In genomic region chr1:179815642-179816041, GRCh38 we compare ENCODE assay signal across 1 cellular context.
TF ChIP-seq lines count a peak whose summit lies in the region.

No MANE protein-coding gene starts in this region.

TF ChIP-seq in HEK293, 187 proteins besides CTCF, POLR2A, EP300 and RAD21 (continued from another document):
- TF ChIP-seq ZBTB11 (tag by site-specific recombination; conservative IDR thresholded peaks at IDR 0.05; ENCODE audit: low read depth), result peak; percentile 74
